In genomic region chr9:36486454-36486932, GRCh38 we compare ENCODE assay signal across 8 cellular contexts.
DNase-seq lines count a peak whose midpoint lies in the region; ATAC-seq and TF ChIP-seq lines count a peak whose summit lies in the region.

No MANE protein-coding gene starts in this region.

- H3K4me3 ChIP-seq in coronary artery (peak overlapping the region; percentile 91), mesendoderm (ENCODE audit: low read length) (peak overlapping the region; percentile 60), transverse colon (peak overlapping the region; percentile 77 to 100 (median 95))

- TF ChIP-seq CTCF in CD4-positive, alpha-beta T cell (IDR thresholded peaks at IDR 0.05), result no peak
- no peak for TF ChIP-seq CTCF in coronary artery (IDR thresholded peaks at IDR 0.05)
- no peak for TF ChIP-seq CTCF in transverse colon (IDR thresholded peaks at IDR 0.05)

- no peak for TF ChIP-seq EP300 in transverse colon (IDR thresholded peaks at IDR 0.05; ENCODE audit: low read depth)

- H3K27ac ChIP-seq in CD4-positive, alpha-beta T cell (ENCODE audit: low read depth, low read length), result peak overlapping the region; percentile 84
- H3K27ac ChIP-seq in coronary artery, result peak overlapping the region; percentile 90 to 93
- H3K27ac ChIP-seq in mesendoderm (ENCODE audit: low read depth, low read length), result peak overlapping the region; percentile 39
- peak overlapping the region; percentile 90 to 96 (median 94) for H3K27ac ChIP-seq in transverse colon

- TF ChIP-seq POLR2A in transverse colon (IDR thresholded peaks at IDR 0.05), result no peak

- H3K27ac Mint-ChIP-seq in CD4-positive, alpha-beta T cell, result peak overlapping the region; percentile 75

- peak overlapping the region; percentile 17 for H3K23ac ChIP-seq in mesendoderm (ENCODE audit: low read length)

- CTCF ChIA-PET in CD4-positive, alpha-beta T cell (lab: Charles Lee), result interaction anchor here (0.8 to 1.7 kb wide), 5 partner anchors 10 to 79 kb away, joined by 3 to 9 read pairs (median 3); no protein-coding TSS in a partner anchor

- no CpG with 5 or more reads among the region's 22 CpGs for WGBS in mesendoderm (ENCODE audit: extremely low coverage, insufficient coverage, low lambda C conversion rate)
- WGBS in transverse colon (ENCODE audit: low coverage in 1 of 2), 2 donors, result 0 to 3% methylated on average over 6 to 22 of the region's 22 CpGs

- H2BK15ac ChIP-seq in mesendoderm (replicated peaks; ENCODE audit: low read depth), result no peak overlapping the region

- H3K79me1 ChIP-seq in mesendoderm (ENCODE audit: low read length), result peaks cover 14% of the 10 kb centered on the region

- H3K36me3 ChIP-seq in mesendoderm (ENCODE audit: control insufficient read depth, insufficient read depth, low read length) (peaks cover 2% of the 10 kb centered on the region), transverse colon (no peaks in the 10 kb centered on the region)

- no peak overlapping the region for H4K8ac ChIP-seq in mesendoderm (ENCODE audit: low read depth, low read length)

- H3K9me3 Mint-ChIP-seq in CD4-positive, alpha-beta T cell, result no peaks in the 10 kb centered on the region

- no peak overlapping the region for H2BK5ac ChIP-seq in mesendoderm (ENCODE audit: low read length)

- peak in 2 of 10 experiments; percentile 4 to 11 for DNase-seq in CD4-positive, alpha-beta T cell
- DNase-seq in RPMI8226, result peak; percentile 24
- DNase-seq in coronary artery (ENCODE audit: low spot score), result no peak
- no peak for DNase-seq in mesendoderm
- DNase-seq in transverse colon, result peak; percentile 15
- no peak for DNase-seq in SK-N-DZ (ENCODE audit: low spot score)
- DNase-seq in NCI-H510A (lab: John Stamatoyannopoulos, UW), result no peak

- H3K4me1 Mint-ChIP-seq in CD4-positive, alpha-beta T cell (ENCODE audit: low read depth), result peaks cover 68% of the 10 kb centered on the region

- no peak overlapping the region for H4K5ac ChIP-seq in mesendoderm (ENCODE audit: low read length)

- H3K9me3 ChIP-seq in CD4-positive, alpha-beta T cell (ENCODE audit: control insufficient read depth, low read length), result no peaks in the 10 kb centered on the region
- H3K9me3 ChIP-seq in transverse colon, result no peaks in the 10 kb centered on the region

- H3K27me3 Mint-ChIP-seq in CD4-positive, alpha-beta T cell, result no peaks in the 10 kb centered on the region

- H3K27me3 ChIP-seq in CD4-positive, alpha-beta T cell (ENCODE audit: control insufficient read depth, insufficient read depth, low read length), result no peaks in the 10 kb centered on the region
- H3K27me3 ChIP-seq in mesendoderm (ENCODE audit: insufficient read depth, low read length, poor library complexity) (no peaks in the 10 kb centered on the region), transverse colon (no peaks in the 10 kb centered on the region)

- no peak overlapping the region for H2BK120ac ChIP-seq in mesendoderm (ENCODE audit: low read depth, low read length)

- H3K4me1 ChIP-seq in mesendoderm (ENCODE audit: control insufficient read depth, low read depth, low read length) (peaks cover 2% of the 10 kb centered on the region), transverse colon (peaks cover 10 to 43% (median 23%) of the 10 kb centered on the region in 4 donors)

- H3K4me2 ChIP-seq in mesendoderm (ENCODE audit: low read length), result peak overlapping the region; percentile 92

- H3K79me2 ChIP-seq in mesendoderm (ENCODE audit: control insufficient read depth, insufficient read depth, low read length), result peaks cover 36% of the 10 kb centered on the region

- H2AK5ac ChIP-seq in mesendoderm (ENCODE audit: low read length), result no peak overlapping the region

- H3K56ac ChIP-seq in mesendoderm (ENCODE audit: low read length), result peak overlapping the region; percentile 81

- no peak overlapping the region for H3K4ac ChIP-seq in mesendoderm (ENCODE audit: low read depth, low read length)

- ATAC-seq in CD4-positive, alpha-beta T cell (ENCODE audit: poor library complexity), result no peak
- ATAC-seq in GM21576 (IDR thresholded peaks at IDR 0.05; ENCODE audit: unreplicated experiment), result peak; percentile 3

- POLR2A ChIA-PET in CD4-positive, alpha-beta T cell (lab: Charles Lee), result interaction anchor here (0.5 to 6.5 kb wide), 15 partner anchors 9 to 296 kb away, joined by 3 to 71 read pairs (median 4); partner anchors contain the start of gene RNF38

- peak overlapping the region; percentile 83 for H3K9ac ChIP-seq in mesendoderm (ENCODE audit: low read length)

- peaks cover 20% of the 10 kb centered on the region for H3K36me3 Mint-ChIP-seq in CD4-positive, alpha-beta T cell (ENCODE audit: low read depth)

- H3K18ac ChIP-seq in mesendoderm (ENCODE audit: low read length), result peak overlapping the region; percentile 99

- in situ Hi-C loops in transverse colon (cut with MboI; ENCODE audit: low pct_ligation_motif_present in 1 of 4, low pct_unique_long_range_greater_than_20kb in 1 of 4, low sequenced_read_pairs in 3 of 4), result loop anchor here in 1 of 4 donors (10.0 kb wide), 1 partner anchor 68 kb away; no protein-coding TSS in a partner anchor

- H3K4me3 Mint-ChIP-seq in CD4-positive, alpha-beta T cell, result peak overlapping the region; percentile 86

- intact Hi-C loops in CD4-positive, alpha-beta T cell (cut with DNase I, micrococcal nuclease), result loop anchor here (2.0 to 10.0 kb wide), 4 partner anchors 16 to 998 kb away; partner anchors contain the start of genes GNE (in 1 of the 2), POLR1E (in 1 of the 2) and RNF38 (in 1 of the 2)
- intact Hi-C loops in transverse colon (cut with DNase I; ENCODE audit: low total_unique reads), result loop anchor here (10.0 kb wide), 1 partner anchor 82 kb away; the partner anchor contains the start of gene RNF38

Comparison
In these comparisons a context has a peak if more than half of its experiments do, and no peak if none do; other contexts are left out.
1. DNase-seq: peak in RPMI8226 (single experiment) and transverse colon (single experiment); none in coronary artery (single experiment), mesendoderm (single experiment), SK-N-DZ (single experiment) and NCI-H510A (single experiment).
2. H3K27ac ChIP-seq: peak in every context shown above with its lines; median percentile 94 in transverse colon; 92 in coronary artery; 84 in CD4-positive, alpha-beta T cell; 39 in mesendoderm.
3. Peak in every context shown above with its lines, with median percentiles within 50 percentile points of each other: H3K4me3 ChIP-seq.